ENCODE assay signal across 13 cellular contexts in the genomic region with DNA sequence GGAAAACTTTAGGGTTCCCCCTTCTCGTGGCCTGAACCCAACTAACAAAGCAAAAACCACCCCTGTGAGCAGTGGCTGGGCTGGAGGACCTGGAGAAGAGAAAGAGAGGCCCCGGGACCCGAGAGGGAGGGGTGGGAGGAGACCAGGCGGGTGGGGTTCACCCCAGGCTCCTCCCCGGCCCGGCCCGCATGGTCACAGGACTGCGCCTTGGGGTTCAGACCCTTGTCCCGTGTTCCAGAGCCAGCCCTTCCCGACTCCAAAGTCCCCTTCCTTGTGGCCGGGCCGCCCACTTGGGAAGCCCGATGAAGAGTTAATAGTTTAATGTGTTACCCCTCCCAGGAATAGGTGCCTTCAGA. TPM values are rescaled to one million over a fixed set of nuclear protein-coding genes. Genes with fewer than 3 reads are reported as not detected.
A peak's percentile ranks its signal among the peaks of the same experiment; 100 is the strongest.
DNase-seq lines count a peak whose midpoint lies in the region; ATAC-seq and TF ChIP-seq lines count a peak whose summit lies in the region.
"Had no signal": no experiment of that assay in that cellular context is flagged by ENCODE, and none has a peak within 500 bp of the region (broad histone marks: within the 10 kb centered on the region; RNA-seq: fewer than 3 reads in every experiment).

No MANE protein-coding gene starts in this region.

- in situ Hi-C loops in IMR-90 (cut with MboI; ENCODE audit: low sequenced_read_pairs): no loop called here

- no peak overlapping the region for H2BK15ac ChIP-seq in IMR-90 (ENCODE audit: low read depth, low read length)

- peaks cover 6 to 8% (median 6%) of the 10 kb centered on the region in 3 donors for H3K4me1 Mint-ChIP-seq in naive B cell

- no peak for TF ChIP-seq RAD21 in IMR-90 (IDR thresholded peaks at IDR 0.05; ENCODE audit: low read length)

- no peak overlapping the region for H3K23ac ChIP-seq in IMR-90 (ENCODE audit: low read depth, low read length)

- TF ChIP-seq POLR2A in IMR-90 (IDR thresholded peaks at IDR 0.05; ENCODE audit: low read depth, low read length): no peak

- H3K4ac ChIP-seq in IMR-90 (ENCODE audit: low read depth, low read length): no peak overlapping the region

- H3K4me3 ChIP-seq in IMR-90 (ENCODE audit: insufficient read depth, low read depth, low read length) (no peak overlapping the region), epithelial cell of esophagus (ENCODE audit: low read length) (peak overlapping the region; percentile 77)

- no peak overlapping the region for H3K14ac ChIP-seq in IMR-90 (replicated peaks; ENCODE audit: low read depth, low read length)

- H2BK120ac ChIP-seq in IMR-90 (ENCODE audit: low read depth, low read length): no peak overlapping the region

- peaks cover 38% of the 10 kb centered on the region for H3K27me3 ChIP-seq in IMR-90 (ENCODE audit: control insufficient read depth, insufficient read depth, low read length)

- H3K27ac Mint-ChIP-seq in naive B cell: peak overlapping the region in 1 of 6 donors; percentile 56
- H3K27ac Mint-ChIP-seq: activated T-helper 1 cell treated with anti-CD3 and anti-CD28 coated beads, Interleukin-12 subunit alpha, Interleukin-12 subunit beta, Interleukin-2, Interleukin-4 antibody, amounts not matched to agents 30 ng/mL and 10 ng/mL and 1 ng/mL, durations not matched to agents 14 hours and 24 hours and 36 hours had no signal

- H2BK20ac ChIP-seq in IMR-90 (ENCODE audit: low read depth, low read length): no peak overlapping the region

- DNase-seq in IMR-90: no peak
- DNase-seq in epithelial cell of esophagus (ENCODE audit: low read depth): peak; percentile 56
- DNase-seq in naive B cell: no peak
- no peak for DNase-seq in stimulated activated CD4-positive, alpha-beta T cell treated with anti-CD3 and anti-CD28 coated beads, Interleukin-2, amount 100 ng/mL, for 24 hours
- DNase-seq in activated T-cell treated with anti-CD3 and anti-CD28 coated beads, Interleukin-2, amount 50 U/mL, for 1 hour: no peak
- DNase-seq: left cardiac atrium; NCI-H524; stimulated activated naive CD4-positive, alpha-beta T cell treated with Interleukin-2 at 50 U/mL for 16 hours had no signal

- intact Hi-C loops in IMR-90 (cut with micrococcal nuclease): no loop called here

- peaks cover 0 to 20% (median 11%) of the 10 kb centered on the region in 3 donors for H3K27me3 Mint-ChIP-seq in naive B cell

- H4K8ac ChIP-seq in IMR-90 (ENCODE audit: low read depth in 2 of 2, low read length in 2 of 2): no peak overlapping the region

- H4K91ac ChIP-seq in IMR-90 (ENCODE audit: insufficient read depth, low read depth, low read length): no peak overlapping the region

- dilution Hi-C loops in IMR-90 (cut with HindIII; ENCODE audit: low sequenced_read_pairs, unreplicated experiment): no loop called here

- H2AK9ac ChIP-seq in IMR-90 (replicated peaks; ENCODE audit: low read depth, low read length, poor library complexity): no peak overlapping the region

- no peak overlapping the region for H2BK5ac ChIP-seq in IMR-90 (ENCODE audit: low read depth, low read length, poor library complexity, severe bottlenecking)

- no peak overlapping the region for H3K9ac ChIP-seq in IMR-90 (ENCODE audit: low read depth, low read length)

- no peaks in the 10 kb centered on the region for H3K36me3 ChIP-seq in IMR-90 (ENCODE audit: control insufficient read depth, insufficient read depth, low read length)

- H3K4me3 Mint-ChIP-seq in naive B cell: peak overlapping the region in 6 of 8 donors; percentile 47 to 77 (median 70)
- H3K4me3 Mint-ChIP-seq: activated T-helper 1 cell treated with anti-CD3 and anti-CD28 coated beads, Interleukin-12 subunit alpha, Interleukin-12 subunit beta, Interleukin-2, Interleukin-4 antibody, amounts not matched to agents 30 ng/mL and 10 ng/mL and 1 ng/mL, durations not matched to agents 14 hours and 24 hours and 36 hours had no signal

- no peaks in the 10 kb centered on the region for H3K9me3 Mint-ChIP-seq in naive B cell
- H3K9me3 Mint-ChIP-seq: activated T-helper 1 cell treated with anti-CD3 and anti-CD28 coated beads, Interleukin-12 subunit alpha, Interleukin-12 subunit beta, Interleukin-2, Interleukin-4 antibody, amounts not matched to agents 30 ng/mL and 10 ng/mL and 1 ng/mL, durations not matched to agents 14 hours and 24 hours and 36 hours had no signal

- POLR2A ChIA-PET in IMR-90 (lab: Charles Lee; ENCODE audit: unreplicated experiment): no interaction called here

- 20% methylated on average over 3 of the region's 13 CpGs; no CpG with 5 or more reads in 1 of the 2 experiments for WGBS in IMR-90 (ENCODE audit: extremely low coverage in 2 of 2, insufficient read length in 1 of 2), 2 experiments

- H3K4me2 ChIP-seq in IMR-90 (ENCODE audit: low read depth, low read length): no peak overlapping the region; the same call in 1 of the 2 replicates

- peaks cover 3% of the 10 kb centered on the region; the same call in 1 of the 2 replicates for H3K4me1 ChIP-seq in IMR-90 (ENCODE audit: control insufficient read depth, insufficient read depth, low read length)

- TF ChIP-seq CTCF in C4-2B (conservative IDR thresholded peaks at IDR 0.05): no peak
- TF ChIP-seq CTCF in IMR-90 (conservative IDR thresholded peaks at IDR 0.05; ENCODE audit: low read depth, low read length): no peak
- no peak for TF ChIP-seq CTCF in epithelial cell of esophagus (IDR thresholded peaks at IDR 0.05; ENCODE audit: insufficient read depth, low read depth, low read length, missing control alignments)

- no peaks in the 10 kb centered on the region for H3K9me1 ChIP-seq in IMR-90 (ENCODE audit: insufficient read depth, low read length)

- peak overlapping the region; percentile 40 for H2AFZ ChIP-seq in IMR-90 (replicated peaks; ENCODE audit: low read length, poor library complexity)

- BruUV-seq in IMR-90 (replicated peaks; lab: Mats Ljungman, UMichigan): no TSS peak

- CTCF ChIA-PET in IMR-90 (lab: Yijun Ruan, JAX): no interaction called here

- no peaks in the 10 kb centered on the region for H3K36me3 Mint-ChIP-seq in naive B cell

- H4K5ac ChIP-seq in IMR-90 (ENCODE audit: low read depth, low read length): no peak overlapping the region

- no peak overlapping the region for H3K18ac ChIP-seq in IMR-90 (ENCODE audit: low read depth, low read length)

- no peaks in the 10 kb centered on the region for H4K20me1 ChIP-seq in IMR-90 (ENCODE audit: insufficient read depth, low read length)

- H3K79me1 ChIP-seq in IMR-90 (ENCODE audit: low read depth in 1 of 2, low read length in 2 of 2): no peaks in the 10 kb centered on the region

- ATAC-seq in IMR-90 (ENCODE audit: low read depth): 0 out of 2 replicates have a peak, but pooled peaks have one; percentile 10
- ATAC-seq in naive B cell (ENCODE audit: low read depth in 2 of 2): peak; percentile 20 to 50
- no peak for ATAC-seq in HG02678 (IDR thresholded peaks at IDR 0.05; ENCODE audit: unreplicated experiment)
- ATAC-seq in GM18909 (IDR thresholded peaks at IDR 0.05; ENCODE audit: poor library complexity, unreplicated experiment): no peak

- H2AK5ac ChIP-seq in IMR-90 (ENCODE audit: low read depth, low read length): no peak overlapping the region

- H3K9me3 ChIP-seq in IMR-90 (ENCODE audit: control insufficient read depth, insufficient read depth, low read length): peaks cover 3% of the 10 kb centered on the region; the same call in 1 of the 2 replicates

- peak overlapping the region; percentile 84 for H3K27ac ChIP-seq in C4-2B
- H3K27ac ChIP-seq in IMR-90 (ENCODE audit: insufficient read depth, low read length): no peak overlapping the region

- H3K56ac ChIP-seq in IMR-90 (ENCODE audit: extremely low read depth, insufficient read depth, low read length): no peak overlapping the region

TF ChIP-seq in IMR-90, 13 proteins besides CTCF, POLR2A, EP300 and RAD21 (continues in another document):
- no peak for TF ChIP-seq SMC3 (IDR thresholded peaks at IDR 0.05; ENCODE audit: low read depth, low read length)
- TF ChIP-seq CHD1 (IDR thresholded peaks at IDR 0.05; ENCODE audit: low read depth, low read length): no peak
- TF ChIP-seq MAFK (IDR thresholded peaks at IDR 0.05; ENCODE audit: low read depth, low read length): no peak
- TF ChIP-seq NFE2L2 (IDR thresholded peaks at IDR 0.05; ENCODE audit: low read depth, low read length): no peak
- TF ChIP-seq MAZ (IDR thresholded peaks at IDR 0.05; ENCODE audit: borderline replicate concordance, low read depth, low read length): no peak
- no peak for TF ChIP-seq RFX5 (IDR thresholded peaks at IDR 0.05; ENCODE audit: low read depth, low read length)
- no peak for TF ChIP-seq MXI1 (IDR thresholded peaks at IDR 0.05; ENCODE audit: borderline replicate concordance, low read depth, low read length)
- TF ChIP-seq FOS (IDR thresholded peaks at IDR 0.05; ENCODE audit: low read depth, low read length): no peak
- TF ChIP-seq BHLHE40 (IDR thresholded peaks at IDR 0.05; ENCODE audit: low read depth, low read length): no peak
- TF ChIP-seq, protein P1, sequence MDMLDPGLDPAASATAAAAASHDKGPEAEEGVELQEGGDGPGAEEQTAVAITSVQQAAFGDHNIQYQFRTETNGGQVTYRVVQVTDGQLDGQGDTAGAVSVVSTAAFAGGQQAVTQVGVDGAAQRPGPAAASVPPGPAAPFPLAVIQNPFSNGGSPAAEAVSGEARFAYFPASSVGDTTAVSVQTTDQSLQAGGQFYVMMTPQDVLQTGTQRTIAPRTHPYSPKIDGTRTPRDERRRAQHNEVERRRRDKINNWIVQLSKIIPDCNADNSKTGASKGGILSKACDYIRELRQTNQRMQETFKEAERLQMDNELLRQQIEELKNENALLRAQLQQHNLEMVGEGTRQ (IDR thresholded peaks at IDR 0.05; ENCODE audit: low read depth, low read length): no peak
- TF ChIP-seq RCOR1 (IDR thresholded peaks at IDR 0.05; ENCODE audit: insufficient replicate concordance, low read length): no peak

RNA-seq across cellular contexts. Expression of gene MARVELD3, which starts 0.9 kb away (rescaled TPM):
- total RNA-seq in IMR-90 (2012; rRNA removed): not detected in 2 replicates
- polyA plus RNA-seq in IMR-90 (2012; rRNA removed): not detected in 2 replicates
- polyA plus RNA-seq in IMR-90 (2012; cell fraction: cytosol; rRNA removed): not detected in 2 replicates
- polyA plus RNA-seq in IMR-90 (2012; cell fraction: nucleus; rRNA removed; ENCODE audit: low replicate concordance): not detected in 2 replicates
- not detected for polyA plus RNA-seq in naive B cell (ENCODE audit: low read depth in 6 of 6)
- total RNA-seq: activated T-helper 1 cell treated with anti-CD3 and anti-CD28 coated beads, Interleukin-12 subunit alpha, Interleukin-12 subunit beta, Interleukin-2, Interleukin-4 antibody, amounts not matched to agents 30 ng/mL and 10 ng/mL and 1 ng/mL, durations not matched to agents 14 hours and 24 hours and 36 hours; left cardiac atrium had no signal

RNA-seq across cellular contexts. Expression of gene TAT, which starts 49.9 kb away (rescaled TPM):
- not detected in 2 replicates for total RNA-seq in IMR-90 (2012; rRNA removed)
- polyA plus RNA-seq in IMR-90 (2012; rRNA removed): not detected in 2 replicates
- polyA plus RNA-seq in IMR-90 (2012; cell fraction: cytosol; rRNA removed): not detected in 2 replicates
- polyA plus RNA-seq in IMR-90 (2012; cell fraction: nucleus; rRNA removed; ENCODE audit: low replicate concordance): not detected in 2 replicates
- under 1 TPM in 4 of 6 donors, not detected in 2; 0.07 to 0.74 (median 0.12) TPM for polyA plus RNA-seq in naive B cell (ENCODE audit: low read depth in 6 of 6)
- total RNA-seq: activated T-helper 1 cell treated with anti-CD3 and anti-CD28 coated beads, Interleukin-12 subunit alpha, Interleukin-12 subunit beta, Interleukin-2, Interleukin-4 antibody, amounts not matched to agents 30 ng/mL and 10 ng/mL and 1 ng/mL, durations not matched to agents 14 hours and 24 hours and 36 hours; Daoy; left cardiac atrium had no signal

Comparison
In these comparisons a context has a peak if more than half of its experiments do, and no peak if none do; other contexts are left out.
1. ATAC-seq: peak in IMR-90 (single experiment) and naive B cell (2 of 2); none in HG02678 (single experiment) and GM18909 (single experiment).